Comparison of ENCODE assay signal across 8 cellular contexts in the genomic region with DNA sequence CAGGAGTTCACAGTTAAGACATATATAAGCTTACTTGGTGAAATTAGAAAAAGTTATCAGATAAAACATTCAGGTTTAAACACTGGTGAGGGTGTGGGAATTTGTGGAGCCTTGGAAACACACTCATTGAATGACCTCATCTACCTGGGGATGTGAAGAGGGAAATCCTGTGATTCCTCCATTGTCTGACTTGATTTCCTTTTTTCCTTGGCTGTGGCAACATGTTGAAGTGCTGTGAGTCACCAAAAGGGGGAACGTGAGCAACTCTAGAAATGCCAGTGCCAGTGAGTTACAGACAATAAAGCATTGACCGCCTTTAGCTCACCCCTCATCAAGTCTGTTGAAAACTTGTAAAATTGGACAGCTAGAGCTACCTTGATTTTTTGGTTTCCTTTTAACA. TPM values are rescaled to one million over a fixed set of nuclear protein-coding genes. Genes with fewer than 3 reads are reported as not detected.
DNase-seq lines count a peak whose midpoint lies in the region; ATAC-seq, FAIRE-seq and TF ChIP-seq lines count a peak whose summit lies in the region.

No MANE protein-coding gene starts in this region.

- dilution Hi-C loops in keratinocyte (cut with MboI; ENCODE audit: extremely low pct_ligation_motif_present, low sequenced_read_pairs), result no loop called here

- H3K27me3 ChIP-seq in keratinocyte (ENCODE audit: control insufficient read depth, extremely low read depth, insufficient read depth, low read length), result no peaks in the 10 kb centered on the region

- H3K9me1 ChIP-seq in keratinocyte (ENCODE audit: control insufficient read depth, extremely low read depth, insufficient read depth, low read length), result no peaks in the 10 kb centered on the region

- H3K4me3 ChIP-seq in HFF-Myc (replicated peaks; ENCODE audit: low read depth, low read length) (peak overlapping the region; percentile 85; the same call in 1 of the 2 replicates), keratinocyte (ENCODE audit: control insufficient read depth in 2 of 3, extremely low read depth in 1 of 3, insufficient read depth in 2 of 3, low read depth in 1 of 3, low read length in 3 of 3) (peak overlapping the region; percentile 75 to 97 (median 80))

- CTCF ChIA-PET in activated B cell treated with CpG ODN at 0.5 μM for 24 hours (lab: Charles Lee), result interaction anchor here (0.8 to 2.9 kb wide), 4 partner anchors 9 to 76 kb away, joined by 3 to 26 read pairs (median 6); no protein-coding TSS in a partner anchor

- peaks cover 0 to 6% of the 10 kb centered on the region in 2 experiments for H3K36me3 ChIP-seq in keratinocyte (ENCODE audit: control insufficient read depth in 2 of 2, extremely low read depth in 1 of 2, insufficient read depth in 2 of 2, low read length in 2 of 2)

- H3K27ac ChIP-seq in keratinocyte (ENCODE audit: control insufficient read depth, insufficient read depth, low read length), result peak overlapping the region; percentile 88

- peak; percentile 31 for TF ChIP-seq CTCF in CD14-positive monocyte (IDR thresholded peaks at IDR 0.05)
- peak; percentile 17 for TF ChIP-seq CTCF in HFF-Myc (IDR thresholded peaks at IDR 0.05; ENCODE audit: low read depth, low read length, missing control alignments)
- TF ChIP-seq CTCF in activated B cell treated with CpG ODN at 0.5 μM for 24 hours (IDR thresholded peaks at IDR 0.05), result no peak
- peak in 1 of 3 experiments; percentile 33 for TF ChIP-seq CTCF in keratinocyte (optimal IDR thresholded peaks at IDR 0.05 in 1 of 3, IDR thresholded peaks at IDR 0.05 in 1 of 3, conservative IDR thresholded peaks at IDR 0.05 in 1 of 3; ENCODE audit: extremely low read depth in 1 of 3, insufficient read depth in 2 of 3, low read length in 3 of 3)

- peaks cover 0 to 5% (median 0%) of the 10 kb centered on the region in 7 donors for H3K9me3 Mint-ChIP-seq in CD14-positive monocyte
- H3K9me3 Mint-ChIP-seq in activated B cell treated with CpG ODN at 0.5 μM for 24 hours, result no peaks in the 10 kb centered on the region

- H3K36me3 Mint-ChIP-seq in CD14-positive monocyte (peaks cover 5 to 6% of the 10 kb centered on the region in 2 donors), activated B cell treated with CpG ODN at 0.5 μM for 24 hours (ENCODE audit: low read depth) (peaks cover 6% of the 10 kb centered on the region)

- H3K27ac Mint-ChIP-seq in CD14-positive monocyte (peak overlapping the region in 4 of 7 donors; percentile 33 to 82 (median 79)), activated B cell treated with CpG ODN at 0.5 μM for 24 hours (no peak overlapping the region)

- peaks cover 40% of the 10 kb centered on the region for H3K4me1 Mint-ChIP-seq in CD14-positive monocyte
- H3K4me1 Mint-ChIP-seq in activated B cell treated with CpG ODN at 0.5 μM for 24 hours, result peaks cover 45% of the 10 kb centered on the region

- FAIRE-seq in keratinocyte (lab: Jason Lieb, UNC), result peak; percentile 80

- POLR2A ChIA-PET in activated B cell treated with CpG ODN at 0.5 μM for 24 hours (lab: Charles Lee), result interaction anchor here (0.7 to 2.4 kb wide), 2 partner anchors 138 to 602 kb away, joined by 4 to 12 read pairs; no protein-coding TSS in a partner anchor

- intact Hi-C loops in CD14-positive monocyte (cut with micrococcal nuclease) (loop anchor here (2.0 to 10.0 kb wide), 4 partner anchors 27 to 147 kb away; partner anchors contain the start of genes CDIP1 (in 1 of the 2), CORO7 (in 1 of the 2) and MGRN1 (in 1 of the 2)), activated B cell treated with CpG ODN at 0.5 μM for 24 hours (cut with micrococcal nuclease) (loop anchor here (2.0 kb wide), 1 partner anchor 147 kb away; the partner anchor contains the start of gene MGRN1), posterior vena cava (cut with DNase I) (no loop called here)

- H3K4me1 ChIP-seq in keratinocyte (ENCODE audit: control insufficient read depth, extremely low read depth, insufficient read depth, low read length), result peaks cover 52% of the 10 kb centered on the region

- DNase-seq in CD14-positive monocyte (ENCODE audit: low spot score) (peak; percentile 53), HFF-Myc (ENCODE audit: extremely low read depth, low read depth) (no peak), activated B cell treated with CpG ODN at 0.5 μM for 24 hours (no peak), keratinocyte (ENCODE audit: low read depth, low spot score) (no peak), inferior parietal cortex (ENCODE audit: extremely low spot score) (no peak), posterior vena cava (ENCODE audit: low spot score) (no peak), ecto neural progenitor cell (ENCODE audit: low spot score) (no peak)
- DNase-seq in stimulated activated CD4-positive, alpha-beta T cell treated with anti-CD3 and anti-CD28 coated beads, Interleukin-4, amount 100 ng/mL, for 1 hour, result no peak

- ATAC-seq in activated B cell treated with CpG ODN at 0.5 μM for 24 hours (ENCODE audit: low read depth), result no peak

- peak overlapping the region; percentile 76 for H3K4me2 ChIP-seq in keratinocyte (ENCODE audit: control insufficient read depth, extremely low read depth, insufficient read depth, low read depth, low read length)

- H4K20me1 ChIP-seq in keratinocyte (ENCODE audit: control insufficient read depth, extremely low read depth, insufficient read depth, low read length), result no peaks in the 10 kb centered on the region

- no peaks in the 10 kb centered on the region for H3K9me3 ChIP-seq in keratinocyte (ENCODE audit: control insufficient read depth, low read depth, low read length)

- H3K27me3 Mint-ChIP-seq in CD14-positive monocyte (ENCODE audit: low read depth in 3 of 3) (no peaks in the 10 kb centered on the region), activated B cell treated with CpG ODN at 0.5 μM for 24 hours (no peaks in the 10 kb centered on the region)

- H3K4me3 Mint-ChIP-seq in CD14-positive monocyte (peak overlapping the region; percentile 80 to 87), activated B cell treated with CpG ODN at 0.5 μM for 24 hours (peak overlapping the region; percentile 66)

- H3K79me2 ChIP-seq in keratinocyte (ENCODE audit: control insufficient read depth, insufficient read depth, low read length), result peaks cover 77% of the 10 kb centered on the region

- H2AFZ ChIP-seq in keratinocyte (ENCODE audit: control insufficient read depth, low read length), result no peak overlapping the region

- H3K9ac ChIP-seq in keratinocyte (ENCODE audit: control insufficient read depth, extremely low read depth, insufficient read depth, low read length), result peak overlapping the region; percentile 89

RNA-seq across cellular contexts. Expression of gene HMOX2, which starts 1.8 kb away (rescaled TPM):
- 10 to 100 TPM; 25.0 to 33.2 TPM for polyA plus RNA-seq in CD14-positive monocyte
- total RNA-seq in activated B cell treated with CpG ODN at 0.5 μM for 24 hours, result 30.8 and 32.1 TPM in 2 replicates
- polyA plus RNA-seq in keratinocyte, result 165 to 180 TPM (median 167 TPM) in 3 replicates
- polyA plus RNA-seq in keratinocyte (2011; ENCODE audit: low read depth), result 98.5 TPM
- polyA plus RNA-seq in keratinocyte (2011; cell fraction: cytosol; rRNA removed), result 174 and 210 TPM in 2 replicates
- 145 and 174 TPM in 2 replicates for polyA plus RNA-seq in keratinocyte (2011; cell fraction: nucleus; rRNA removed)
- polyA plus RNA-seq in keratinocyte (2012; ENCODE audit: low replicate concordance), result 83.3 and 181 TPM in 2 replicates
- polyA minus RNA-seq in keratinocyte, result 128 to 183 TPM (median 160 TPM) in 3 replicates
- polyA minus RNA-seq in keratinocyte (2011; cell fraction: cytosol; rRNA and poly(A)+ RNA removed), result 90.9 TPM
- 43.6 and 56.9 TPM in 2 replicates for polyA minus RNA-seq in keratinocyte (2011; cell fraction: nucleus; rRNA and poly(A)+ RNA removed)
- total RNA-seq in posterior vena cava, result 10 to 100 TPM; 28.3 to 30.5 TPM

RNA-seq across cellular contexts. Expression of gene NMRAL1, which starts 3.5 kb away (rescaled TPM):
- 10 to 100 TPM; 39.2 to 49.4 TPM for polyA plus RNA-seq in CD14-positive monocyte
- total RNA-seq in activated B cell treated with CpG ODN at 0.5 μM for 24 hours, result 30.0 and 42.4 TPM in 2 replicates
- 39.5 to 61.6 TPM (median 48.7 TPM) in 3 replicates for polyA plus RNA-seq in keratinocyte
- polyA plus RNA-seq in keratinocyte (2011; ENCODE audit: low read depth), result 22.0 TPM
- polyA plus RNA-seq in keratinocyte (2011; cell fraction: cytosol; rRNA removed), result 60.7 and 94.2 TPM in 2 replicates
- polyA plus RNA-seq in keratinocyte (2011; cell fraction: nucleus; rRNA removed), result 60.8 and 80.8 TPM in 2 replicates
- 25.5 and 55.0 TPM in 2 replicates for polyA plus RNA-seq in keratinocyte (2012; ENCODE audit: low replicate concordance)
- 52.5 to 75.8 TPM (median 55.4 TPM) in 3 replicates for polyA minus RNA-seq in keratinocyte
- polyA minus RNA-seq in keratinocyte (2011; cell fraction: cytosol; rRNA and poly(A)+ RNA removed), result 64.5 TPM
- 18.3 and 21.3 TPM in 2 replicates for polyA minus RNA-seq in keratinocyte (2011; cell fraction: nucleus; rRNA and poly(A)+ RNA removed)
- 10 to 100 TPM; 18.8 to 25.3 TPM for total RNA-seq in posterior vena cava

RNA-seq across cellular contexts. Expression of gene DNAJA3, which starts 52.3 kb away (rescaled TPM):
- polyA plus RNA-seq in CD14-positive monocyte, result 10 to 100 TPM; 17.1 to 19.5 TPM
- total RNA-seq in activated B cell treated with CpG ODN at 0.5 μM for 24 hours, result 55.3 and 62.6 TPM in 2 replicates
- 43.5 to 54.6 TPM (median 48.4 TPM) in 3 replicates for polyA plus RNA-seq in keratinocyte
- polyA plus RNA-seq in keratinocyte (2011; ENCODE audit: low read depth), result 32.9 TPM
- polyA plus RNA-seq in keratinocyte (2011; cell fraction: cytosol; rRNA removed), result 39.3 and 41.1 TPM in 2 replicates
- polyA plus RNA-seq in keratinocyte (2011; cell fraction: nucleus; rRNA removed), result 75.6 and 78.0 TPM in 2 replicates
- polyA plus RNA-seq in keratinocyte (2012; ENCODE audit: low replicate concordance), result 39.8 and 45.5 TPM in 2 replicates
- 26.4 to 38.6 TPM (median 28.6 TPM) in 3 replicates for polyA minus RNA-seq in keratinocyte
- polyA minus RNA-seq in keratinocyte (2011; cell fraction: cytosol; rRNA and poly(A)+ RNA removed), result 37.4 TPM
- polyA minus RNA-seq in keratinocyte (2011; cell fraction: nucleus; rRNA and poly(A)+ RNA removed), result 25.9 and 31.3 TPM in 2 replicates
- 10 to 100 TPM; 22.4 to 23.6 TPM for total RNA-seq in posterior vena cava

Comparison
In these comparisons a context has a peak if more than half of its experiments do, and no peak if none do; other contexts are left out.
1. intact Hi-C loops: an anchor here in CD14-positive monocyte (2.0 to 10.0 kb wide) and activated B cell treated with CpG ODN at 0.5 μM for 24 hours (2.0 kb wide); none called in posterior vena cava.